Comparison of ENCODE assay signal across 8 cellular contexts in genomic region chr3:98521897-98522537, GRCh38. TPM values are rescaled to one million over a fixed set of nuclear protein-coding genes. Genes with fewer than 3 reads are reported as not detected.
DNase-seq lines count a peak whose midpoint lies in the region; ATAC-seq and TF ChIP-seq lines count a peak whose summit lies in the region.

No MANE protein-coding gene starts in this region.

- H3K27me3 ChIP-seq in A673 (replicated peaks; ENCODE audit: insufficient read depth, low read depth, low read length, poor library complexity) (no peaks in the 10 kb centered on the region), muscle layer of colon (ENCODE audit: control insufficient read depth in 1 of 2, insufficient read depth in 2 of 2, low read length in 2 of 2) (no peaks in the 10 kb centered on the region)

- no peak for TF ChIP-seq CTCF in A673 (conservative IDR thresholded peaks at IDR 0.05; ENCODE audit: low read depth, low read length)
- no peak for TF ChIP-seq CTCF in epithelial cell of proximal tubule (conservative IDR thresholded peaks at IDR 0.05; ENCODE audit: low read depth, low read length)

- ATAC-seq in GM18520 (IDR thresholded peaks at IDR 0.05; ENCODE audit: unreplicated experiment) (peak; percentile 23), HG03064 (IDR thresholded peaks at IDR 0.05; ENCODE audit: low read depth, unreplicated experiment) (peak; percentile 37)
- peak; percentile 58 for ATAC-seq in stimulated activated naive CD8-positive, alpha-beta T cell treated with anti-CD3 and anti-CD28 coated beads, Interleukin-15, Interleukin-2, amounts not matched to agents 100 U/mL and 50 U/mL, for 24 hours

- CTCF ChIA-PET in A673 (lab: Charles Lee) = no interaction called here

- H3K4me3 ChIP-seq in A673 (ENCODE audit: low read depth, low read length, poor library complexity, severe bottlenecking) = peak overlapping the region; percentile 77
- H3K4me3 ChIP-seq in epithelial cell of proximal tubule (ENCODE audit: low read depth, low read length) = peak overlapping the region; percentile 88
- peak overlapping the region; percentile 76 to 94 for H3K4me3 ChIP-seq in muscle layer of colon (ENCODE audit: low read depth in 1 of 2, low read length in 2 of 2)

- POLR2A ChIA-PET in A673 (lab: Charles Lee; ENCODE audit: low non-redundant PET) = no interaction called here

- H3K27ac ChIP-seq in A673 (ENCODE audit: low read depth, low read length, poor library complexity, severe bottlenecking) (peak overlapping the region; percentile 83), muscle layer of colon (ENCODE audit: low read depth, low read length) (peak overlapping the region; percentile 73)

- H3K9me3 ChIP-seq in A673 (ENCODE audit: low read depth, low read length, poor library complexity, severe bottlenecking) = no peaks in the 10 kb centered on the region
- no peaks in the 10 kb centered on the region for H3K9me3 ChIP-seq in muscle layer of colon (ENCODE audit: low read length)

- peaks cover 21% of the 10 kb centered on the region for H3K36me3 ChIP-seq in A673 (ENCODE audit: insufficient read depth, low read length, poor library complexity, severe bottlenecking)
- H3K36me3 ChIP-seq in muscle layer of colon (ENCODE audit: insufficient read depth, low read length) = peaks cover 13% of the 10 kb centered on the region

- DNase-seq in A673 (ENCODE audit: low spot score) = peak; percentile 35
- DNase-seq in NCI-H524 (lab: John Stamatoyannopoulos, UW) = peak; percentile 26 to 64
- peak; percentile 20 for DNase-seq in activated T-cell treated with anti-CD3 and anti-CD28 coated beads for 1 hour (ENCODE audit: low read depth)
- no peak for DNase-seq in epithelial cell of proximal tubule (ENCODE audit: low read depth)
- peak; percentile 59 for DNase-seq in stimulated activated naive CD8-positive, alpha-beta T cell treated with anti-CD3 and anti-CD28 coated beads, Interleukin-15, Interleukin-2, amounts not matched to agents 100 U/mL and 50 U/mL, for 24 hours

- H3K9ac ChIP-seq in muscle layer of colon (ENCODE audit: low read length) = peak overlapping the region; percentile 87

- no TSS peak for BruUV-seq in A673 (replicated peaks; lab: Mats Ljungman, UMichigan)

- no peaks in the 10 kb centered on the region for H3K4me1 ChIP-seq in A673 (ENCODE audit: insufficient read depth, low read length, poor library complexity, severe bottlenecking)
- H3K4me1 ChIP-seq in muscle layer of colon (ENCODE audit: insufficient read depth, low read length) = peaks cover 11% of the 10 kb centered on the region

- intact Hi-C loops in A673 (cut with micrococcal nuclease; ENCODE audit: unreplicated experiment) = no loop called here

RNA-seq across cellular contexts. Expression of gene CLDND1, which starts 0.7 kb away (rescaled TPM):
- total RNA-seq in A673 (2021) (90.7 and 95.6 TPM in 2 replicates), epithelial cell of proximal tubule (107 and 167 TPM in 2 replicates)

RNA-seq across cellular contexts. Expression of gene GPR15, which starts 9.8 kb away (rescaled TPM):
- total RNA-seq in A673 (2021) = not detected in 2 replicates
- not detected in 2 replicates for total RNA-seq in epithelial cell of proximal tubule

RNA-seq across cellular contexts. Expression of gene OR5K2, which starts 24.5 kb away (rescaled TPM):
- total RNA-seq in A673 (2021) = not detected in 2 replicates
- not detected in 2 replicates for total RNA-seq in epithelial cell of proximal tubule

RNA-seq across cellular contexts. Expression of gene OR5K1, which starts 59.0 kb away (rescaled TPM):
- total RNA-seq in A673 (2021) = not detected in 2 replicates
- total RNA-seq in epithelial cell of proximal tubule = not detected in 2 replicates
